2 cellular contexts compared by ENCODE assay signal in genomic region chr19:1539749-1540148, GRCh38. TPM values are rescaled to one million over a fixed set of nuclear protein-coding genes. Genes with fewer than 3 reads are reported as not detected.
"Had no signal": no experiment of that assay in that cellular context is flagged by ENCODE, and none has a peak within 500 bp of the region (broad histone marks: within the 10 kb centered on the region; RNA-seq: fewer than 3 reads in every experiment).

No MANE protein-coding gene starts in this region.

RNA-seq across cellular contexts. Expression of gene PLK5, which starts 15.9 kb away (rescaled TPM):
- total RNA-seq: GM23248, H4 had no signal
- polyA plus RNA-seq: GM23248 had no signal
